Comparison of ENCODE assay signal across 8 cellular contexts in the genomic region with DNA sequence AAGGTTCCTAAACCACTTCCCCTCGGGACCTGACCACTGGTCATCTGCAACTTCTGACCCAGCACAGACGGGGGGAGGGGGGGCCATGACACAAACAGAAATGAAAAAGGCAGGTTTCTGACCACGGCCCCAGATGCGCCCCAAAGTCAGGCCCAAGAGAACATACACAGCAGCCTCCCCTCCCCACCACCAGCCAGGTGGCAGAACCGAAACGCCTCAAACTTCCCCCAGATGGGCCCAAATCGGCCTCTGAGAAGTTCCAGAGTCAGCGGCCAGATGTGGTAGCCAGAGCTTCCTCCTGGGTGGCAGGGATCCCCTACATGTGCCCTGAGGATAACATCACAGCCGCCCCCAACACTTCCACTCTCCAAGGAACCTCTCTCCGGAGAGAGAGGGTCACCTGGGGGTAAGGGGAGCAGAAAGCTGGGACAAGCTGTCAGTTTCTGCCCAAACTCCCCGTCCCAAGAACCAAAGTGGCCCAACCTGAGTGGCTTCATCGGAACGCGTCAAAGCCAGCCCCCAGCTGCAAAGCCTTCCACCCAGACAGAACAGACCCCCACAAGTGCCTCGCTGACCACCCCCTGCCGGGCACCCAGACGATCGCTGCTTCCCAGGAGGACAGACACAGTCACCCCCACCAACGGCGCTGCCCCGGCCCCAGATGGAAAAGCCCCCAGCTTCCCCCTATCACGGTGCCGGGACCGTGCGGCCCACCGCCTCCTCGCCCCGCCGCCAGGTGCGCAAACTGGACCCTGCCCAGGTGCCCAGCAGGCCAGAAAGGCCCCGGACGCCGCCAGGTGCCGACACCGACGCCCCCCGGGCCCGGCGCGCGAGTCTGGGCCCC. TPM values are rescaled to one million over a fixed set of nuclear protein-coding genes. Genes with fewer than 3 reads are reported as not detected.
DNase-seq lines count a peak whose midpoint lies in the region; ATAC-seq and TF ChIP-seq lines count a peak whose summit lies in the region.

No MANE protein-coding gene starts in this region.

- H3K27me3 ChIP-seq in AG04450 (ENCODE audit: control insufficient read depth, insufficient read depth, low read length) (no peaks in the 10 kb centered on the region), HCT116 (ENCODE audit: insufficient read depth, low read length) (no peaks in the 10 kb centered on the region), esophagus muscularis mucosa (no peaks in the 10 kb centered on the region), neuron (ENCODE audit: insufficient read depth, low read length) (no peaks in the 10 kb centered on the region)

- no peak for ATAC-seq in HCT116
- ATAC-seq in activated CD8-positive, alpha-beta T cell treated with anti-CD3 and anti-CD28 coated beads for 36 hours: no peak

- H4K20me1 ChIP-seq in HCT116 (ENCODE audit: insufficient read depth): no peaks in the 10 kb centered on the region

- no peaks in the 10 kb centered on the region for H3K9me2 ChIP-seq in HCT116 (ENCODE audit: insufficient read depth)

- H3K4me3 Mint-ChIP-seq in activated CD8-positive, alpha-beta T cell treated with anti-CD3 and anti-CD28 coated beads for 36 hours: peak overlapping the region; percentile 76

- CTCF ChIA-PET in AG04450 (lab: Charles Lee): interaction anchor here (0.8 to 2.4 kb wide), 4 partner anchors 29 to 72 kb away, joined by 3 to 6 read pairs (median 4); a partner anchor contains a TSS
- CTCF ChIA-PET in HCT116 (lab: Charles Lee): interaction anchor here (0.7 to 2.6 kb wide), 6 partner anchors 11 to 68 kb away, joined by 3 to 12 read pairs (median 4); a partner anchor contains a TSS
- CTCF ChIA-PET in activated CD8-positive, alpha-beta T cell treated with anti-CD3 and anti-CD28 coated beads for 36 hours (lab: Charles Lee): interaction anchor here (0.9 to 6.6 kb wide), 38 partner anchors 11 to 398 kb away, joined by 3 to 97 read pairs (median 6); a partner anchor contains a TSS

- no peaks in the 10 kb centered on the region for H3K36me3 Mint-ChIP-seq in activated CD8-positive, alpha-beta T cell treated with anti-CD3 and anti-CD28 coated beads for 36 hours (ENCODE audit: low read depth)

- H3K27me3 Mint-ChIP-seq in activated CD8-positive, alpha-beta T cell treated with anti-CD3 and anti-CD28 coated beads for 36 hours: no peaks in the 10 kb centered on the region

- TSS peak; percentile 69 for BruUV-seq in HCT116 (replicated peaks; lab: Mats Ljungman, UMichigan)

- peak; percentile 14; the same call in 1 of the 2 replicates for TF ChIP-seq CTCF in AG04450 (IDR thresholded peaks at IDR 0.05; ENCODE audit: low read depth, low read length)
- TF ChIP-seq CTCF in HCT116 (IDR thresholded peaks at IDR 0.05 in 2 of 3, conservative IDR thresholded peaks at IDR 0.05 in 1 of 3; ENCODE audit: borderline replicate concordance in 1 of 3, insufficient read depth in 1 of 3, low read depth in 2 of 3, low read length in 2 of 3): no peak
- TF ChIP-seq CTCF in activated CD8-positive, alpha-beta T cell treated with anti-CD3 and anti-CD28 coated beads for 36 hours (IDR thresholded peaks at IDR 0.05): no peak
- TF ChIP-seq CTCF in esophagus muscularis mucosa (IDR thresholded peaks at IDR 0.05): no peak

- H2AFZ ChIP-seq in HCT116 (ENCODE audit: low read depth, low read length, poor library complexity, severe bottlenecking) (no peak overlapping the region), neuron (ENCODE audit: low read depth, low read length) (peak overlapping the region; percentile 71)

- RAD21 ChIA-PET in HCT116 (lab: Charles Lee; ENCODE audit: low non-redundant PET in 1 of 2, low total read pairs in 2 of 2, uncharacterized antibody in 2 of 2, unreplicated experiment in 2 of 2): interaction anchor here in 1 of 2 experiments (0.5 kb wide), 1 partner anchor 73 kb away, joined by 3 read pairs; no protein-coding TSS in a partner anchor

- H3K36me3 ChIP-seq in HCT116 (ENCODE audit: control insufficient read depth in 1 of 2, insufficient read depth in 2 of 2, low read length in 2 of 2): no peaks in the 10 kb centered on the region; a peak in 1 of 4 replicates
- H3K36me3 ChIP-seq in esophagus muscularis mucosa: no peaks in the 10 kb centered on the region
- H3K36me3 ChIP-seq in neuron (ENCODE audit: insufficient read depth, low read length): no peaks in the 10 kb centered on the region

- DNase-seq in AG04450 (ENCODE audit: low read depth, low spot score) (no peak), HCT116 (ENCODE audit: low read depth, low spot score) (no peak), esophagus muscularis mucosa (ENCODE audit: extremely low spot score) (no peak), cerebellum (ENCODE audit: low spot score) (no peak), LoVo (ENCODE audit: low spot score) (no peak), hepatic stellate cell (ENCODE audit: low spot score) (no peak)
- DNase-seq in activated CD8-positive, alpha-beta T cell treated with anti-CD3 and anti-CD28 coated beads for 36 hours: peak; percentile 43

- WGBS in esophagus muscularis mucosa: 1% methylated on average over 20 of the region's 41 CpGs

- peak overlapping the region; percentile 94 for H3K4me3 ChIP-seq in AG04450 (ENCODE audit: low read depth, low read length)
- H3K4me3 ChIP-seq in HCT116 (replicated peaks in 1 of 2; ENCODE audit: low read depth in 1 of 2, low read length in 2 of 2): peak overlapping the region; percentile 92 to 94
- peak overlapping the region; percentile 91 to 99 (median 95) for H3K4me3 ChIP-seq in esophagus muscularis mucosa
- peak overlapping the region; percentile 95 for H3K4me3 ChIP-seq in neuron (ENCODE audit: low read length)

- H3K9me3 Mint-ChIP-seq in activated CD8-positive, alpha-beta T cell treated with anti-CD3 and anti-CD28 coated beads for 36 hours: no peaks in the 10 kb centered on the region

- H3K79me2 ChIP-seq in HCT116 (ENCODE audit: insufficient read depth, low read length): peaks cover 56% of the 10 kb centered on the region

- H3K4me2 ChIP-seq in HCT116 (ENCODE audit: low read length): peak overlapping the region; percentile 80

- H3K9ac ChIP-seq in HCT116 (ENCODE audit: low read length): peak overlapping the region; percentile 98

- H3K4me1 ChIP-seq in HCT116 (ENCODE audit: control insufficient read depth in 1 of 2, insufficient read depth in 2 of 2, low read length in 2 of 2) (peaks cover 13 to 28% of the 10 kb centered on the region in 2 experiments), esophagus muscularis mucosa (peaks cover 28 to 55% (median 42%) of the 10 kb centered on the region in 4 donors), neuron (ENCODE audit: insufficient read depth, low read length) (peaks cover 13% of the 10 kb centered on the region)

- TF ChIP-seq EP300 in esophagus muscularis mucosa (IDR thresholded peaks at IDR 0.05): no peak

- no peak for TF ChIP-seq RAD21 in HCT116 (IDR thresholded peaks at IDR 0.05; ENCODE audit: low read depth)

- peak overlapping the region; percentile 94 for H3K27ac Mint-ChIP-seq in activated CD8-positive, alpha-beta T cell treated with anti-CD3 and anti-CD28 coated beads for 36 hours

- no peak for TF ChIP-seq POLR2A in HCT116 (IDR thresholded peaks at IDR 0.05; ENCODE audit: borderline replicate concordance, extremely low read depth, insufficient read depth, insufficient read length)
- no peak for TF ChIP-seq POLR2A in esophagus muscularis mucosa (IDR thresholded peaks at IDR 0.05; ENCODE audit: low read depth)

- POLR2A ChIA-PET in AG04450 (lab: Yijun Ruan, JAX) (interaction anchor here (1.0 to 3.7 kb wide), 5 partner anchors 9 to 68 kb away, joined by 3 to 21 read pairs (median 4); a partner anchor contains a TSS), HCT116 (lab: Charles Lee) (interaction anchor here (1.0 to 3.5 kb wide), 6 partner anchors 10 to 51 kb away, joined by 3 to 15 read pairs (median 4); a partner anchor contains a TSS)
- POLR2A ChIA-PET in activated CD8-positive, alpha-beta T cell treated with anti-CD3 and anti-CD28 coated beads for 36 hours (lab: Charles Lee): interaction anchor here (0.7 to 3.8 kb wide), 17 partner anchors 9 to 423 kb away, joined by 3 to 20 read pairs (median 3); a partner anchor contains a TSS

- intact Hi-C loops in HCT116 (cut with micrococcal nuclease): loop anchor here (1.0 to 2.0 kb wide), 2 partner anchors 50 to 69 kb away; a partner anchor contains a TSS
- intact Hi-C loops in activated CD8-positive, alpha-beta T cell treated with anti-CD3 and anti-CD28 coated beads for 36 hours (cut with micrococcal nuclease): loop anchor here (5.0 kb wide), 3 partner anchors 36 to 116 kb away; a partner anchor contains a TSS
- intact Hi-C loops in esophagus muscularis mucosa (cut with DNase I): loop anchor here (5.0 kb wide), 3 partner anchors 36 to 59 kb away; a partner anchor contains a TSS

- H3K4me1 Mint-ChIP-seq in activated CD8-positive, alpha-beta T cell treated with anti-CD3 and anti-CD28 coated beads for 36 hours (ENCODE audit: low read depth): peaks cover 19% of the 10 kb centered on the region

- H3K9me3 ChIP-seq in AG04450 (ENCODE audit: control insufficient read depth, insufficient read depth, low read length) (no peaks in the 10 kb centered on the region), HCT116 (ENCODE audit: control insufficient read depth in 1 of 2, insufficient read depth in 1 of 2, low read depth in 1 of 2, low read length in 2 of 2) (no peaks in the 10 kb centered on the region), esophagus muscularis mucosa (no peaks in the 10 kb centered on the region), neuron (ENCODE audit: low read length) (no peaks in the 10 kb centered on the region)

- H3K27ac ChIP-seq in AG04450 (ENCODE audit: low read depth, low read length) (peak overlapping the region; percentile 99), HCT116 (ENCODE audit: low read depth, low read length) (peak overlapping the region; percentile 95), esophagus muscularis mucosa (replicated peaks in 1 of 4) (peak overlapping the region; percentile 96 to 99 (median 98))

RNA-seq across cellular contexts. Expression of a gene that starts 0.8 kb away (rescaled TPM):
- 2.7 and 4.1 TPM in 2 replicates for polyA plus RNA-seq in AG04450 (2011; rRNA removed)
- 4.9 and 7.6 TPM in 2 replicates for polyA minus RNA-seq in AG04450 (2011; rRNA and poly(A)+ RNA removed)
- total RNA-seq in HCT116 (2021; ENCODE audit: unreplicated experiment) (22.9 TPM), esophagus muscularis mucosa (10 to 100 TPM in 3 of 4 donors, 1 to 10 TPM in 1; 9.1 to 35.1 (median 20.1) TPM), cerebellum (7.2 TPM)
- polyA plus RNA-seq in HCT116 (2012): 14.9 and 19.8 TPM in 2 replicates
- 10 to 100 TPM; 20.1 to 21.9 TPM for total RNA-seq in activated CD8-positive, alpha-beta T cell treated with anti-CD3 and anti-CD28 coated beads for 36 hours

RNA-seq across cellular contexts. Expression of a gene that starts 22.3 kb away (rescaled TPM):
- 123 and 192 TPM in 2 replicates for polyA plus RNA-seq in AG04450 (2011; rRNA removed)
- 73.5 and 113 TPM in 2 replicates for polyA minus RNA-seq in AG04450 (2011; rRNA and poly(A)+ RNA removed)
- total RNA-seq in HCT116 (2021; ENCODE audit: unreplicated experiment): 261 TPM
- polyA plus RNA-seq in HCT116 (2012): 319 and 380 TPM in 2 replicates
- 100 to 1,000 TPM; 216 to 220 TPM for total RNA-seq in activated CD8-positive, alpha-beta T cell treated with anti-CD3 and anti-CD28 coated beads for 36 hours
- total RNA-seq in esophagus muscularis mucosa: 100 to 1,000 TPM; 420 to 568 (median 430) TPM
- 81.4 TPM for total RNA-seq in cerebellum

RNA-seq across cellular contexts. Expression of a gene that starts 36.6 kb away (rescaled TPM):
- 77.3 and 104 TPM in 2 replicates for polyA plus RNA-seq in AG04450 (2011; rRNA removed)
- polyA minus RNA-seq in AG04450 (2011; rRNA and poly(A)+ RNA removed): 99.7 and 168 TPM in 2 replicates
- 139 TPM for total RNA-seq in HCT116 (2021; ENCODE audit: unreplicated experiment)
- polyA plus RNA-seq in HCT116 (2012): 212 and 220 TPM in 2 replicates
- 100 to 1,000 TPM; 137 to 142 TPM for total RNA-seq in activated CD8-positive, alpha-beta T cell treated with anti-CD3 and anti-CD28 coated beads for 36 hours
- total RNA-seq in esophagus muscularis mucosa: 100 to 1,000 TPM; 129 to 155 (median 149) TPM
- total RNA-seq in cerebellum: 23.6 TPM

RNA-seq across cellular contexts. Expression of a gene that starts 50.6 kb away (rescaled TPM):
- 1,723 and 2,315 TPM in 2 replicates for polyA plus RNA-seq in AG04450 (2011; rRNA removed)
- polyA minus RNA-seq in AG04450 (2011; rRNA and poly(A)+ RNA removed): 1,114 and 1,571 TPM in 2 replicates
- total RNA-seq in HCT116 (2021; ENCODE audit: unreplicated experiment) (1,743 TPM), esophagus muscularis mucosa (100 to 1,000 TPM; 560 to 800 (median 665) TPM), cerebellum (435 TPM)
- 3,327 and 3,735 TPM in 2 replicates for polyA plus RNA-seq in HCT116 (2012)
- 1,000 to 10,000 TPM; 1,795 to 1,837 TPM for total RNA-seq in activated CD8-positive, alpha-beta T cell treated with anti-CD3 and anti-CD28 coated beads for 36 hours
